ENCODE assay signal across 10 cellular contexts in genomic region chr2:171432206-171432968, GRCh38. TPM values are rescaled to one million over a fixed set of nuclear protein-coding genes. Genes with fewer than 3 reads are reported as not detected.
DNase-seq lines count a peak whose midpoint lies in the region; ATAC-seq and TF ChIP-seq lines count a peak whose summit lies in the region.
"Had no signal": no experiment of that assay in that cellular context is flagged by ENCODE, and none has a peak within 500 bp of the region (broad histone marks: within the 10 kb centered on the region; RNA-seq: fewer than 3 reads in every experiment).

No MANE protein-coding gene starts in this region.

- H3K4me3 Mint-ChIP-seq in brain: peak overlapping the region; percentile 88 to 94 (median 92)
- peak overlapping the region; percentile 87 to 95 (median 91) for H3K4me3 Mint-ChIP-seq in nephron

- no peaks in the 10 kb centered on the region for H3F3A ChIP-seq in Loucy (ENCODE audit: low read depth)

- peaks cover 6% of the 10 kb centered on the region for H3K27me3 Mint-ChIP-seq in brain
- H3K27me3 Mint-ChIP-seq in nephron (ENCODE audit: low read depth): no peaks in the 10 kb centered on the region

- H3K36me3 Mint-ChIP-seq in brain (peaks cover 50% of the 10 kb centered on the region), nephron (ENCODE audit: low read depth) (peaks cover 24% of the 10 kb centered on the region)

- H3K27ac Mint-ChIP-seq in brain (peak overlapping the region in 4 of 5 experiments; percentile 82 to 95 (median 91)), nephron (peak overlapping the region; percentile 92 to 95 (median 95))

- peak overlapping the region; percentile 91 for H3K4me3 ChIP-seq in Loucy (ENCODE audit: low read length, poor library complexity, severe bottlenecking)
- no peak overlapping the region for H3K4me3 ChIP-seq in lower lobe of right lung

- H3K79me2 ChIP-seq in Loucy (ENCODE audit: insufficient read depth, low read length): peaks cover 42% of the 10 kb centered on the region

- ATAC-seq in HG02588 (IDR thresholded peaks at IDR 0.05; ENCODE audit: unreplicated experiment) (no peak), lower lobe of right lung (no peak), HG02852 (IDR thresholded peaks at IDR 0.05; ENCODE audit: unreplicated experiment) (no peak)

- CTCF ChIA-PET in GM10248 (lab: Yijun Ruan, JAX): interaction anchor here (1.0 to 6.1 kb wide), 9 partner anchors 13 to 459 kb away, joined by 3 to 73 read pairs (median 5); no protein-coding TSS in a partner anchor

- DNase-seq in EH (ENCODE audit: low read depth) (peak; percentile 6), GM10248 (ENCODE audit: extremely low spot score) (no peak), lower lobe of right lung (no peak)
- DNase-seq: activated CD4-positive, alpha-beta T cell treated with anti-CD3 and anti-CD28 coated beads for 1 hour; cortex of kidney had no signal

- H4K20me1 ChIP-seq in Loucy (ENCODE audit: insufficient read depth, low read length, poor library complexity, severe bottlenecking): no peaks in the 10 kb centered on the region

- H3K4me1 Mint-ChIP-seq in brain (peaks cover 43% of the 10 kb centered on the region), nephron (peaks cover 35% of the 10 kb centered on the region)

- peak overlapping the region; percentile 91 for H3K9ac ChIP-seq in Loucy (ENCODE audit: low read depth, low read length, poor library complexity, severe bottlenecking)

- POLR2A ChIA-PET in GM10248 (lab: Yijun Ruan, JAX): interaction anchor here (0.6 to 2.0 kb wide), 2 partner anchors 13 to 454 kb away, joined by 3 to 6 read pairs; no protein-coding TSS in a partner anchor

- no peaks in the 10 kb centered on the region for H3K9me2 ChIP-seq in Loucy (replicated peaks; ENCODE audit: low read depth, low read length)

- H3K4me2 ChIP-seq in Loucy (ENCODE audit: low read depth, low read length, poor library complexity, severe bottlenecking): peak overlapping the region; percentile 82

- H2AFZ ChIP-seq in Loucy (ENCODE audit: low read length): no peak overlapping the region

- H3K27me3 ChIP-seq in Loucy (ENCODE audit: insufficient read depth, low read length, poor library complexity, severe bottlenecking) (no peaks in the 10 kb centered on the region), lower lobe of right lung (ENCODE audit: low read depth) (no peaks in the 10 kb centered on the region)

- intact Hi-C loops in lower lobe of right lung (cut with DNase I): no loop called here

- H3K9me3 Mint-ChIP-seq in brain (peaks cover 7 to 23% (median 16%) of the 10 kb centered on the region in 5 experiments), nephron (peaks cover 4% of the 10 kb centered on the region)

- H3K36me3 ChIP-seq in Loucy (ENCODE audit: insufficient read depth, low read length) (no peaks in the 10 kb centered on the region; the same call in 1 of the 2 replicates), lower lobe of right lung (peaks cover 6% of the 10 kb centered on the region)

- no peak overlapping the region for H3K27ac ChIP-seq in lower lobe of right lung

- H3K4me1 ChIP-seq in Loucy (ENCODE audit: insufficient read depth, low read length, poor library complexity, severe bottlenecking): peaks cover 27% of the 10 kb centered on the region
- peaks cover 9% of the 10 kb centered on the region for H3K4me1 ChIP-seq in lower lobe of right lung

- H3K9me3 ChIP-seq in Loucy (ENCODE audit: insufficient read depth, low read depth, low read length) (peaks cover 15% of the 10 kb centered on the region), lower lobe of right lung (no peaks in the 10 kb centered on the region)

- TF ChIP-seq CTCF in Loucy (conservative IDR thresholded peaks at IDR 0.05; ENCODE audit: low read length) (no peak), brain (conservative IDR thresholded peaks at IDR 0.05) (no peak), nephron (IDR thresholded peaks at IDR 0.05; ENCODE audit: unreplicated experiment in 3 of 3) (no peak), GM10248 (IDR thresholded peaks at IDR 0.05; ENCODE audit: control extremely low read depth, extremely low read depth, low read depth, missing control alignments) (no peak), lower lobe of right lung (IDR thresholded peaks at IDR 0.05) (no peak)

RNA-seq across cellular contexts. Expression of gene METTL8, which starts 1.4 kb away (rescaled TPM):
- 3.7 TPM for polyA plus RNA-seq in brain (ENCODE audit: insufficient read depth, low read depth, low replicate concordance)
- 12.9 TPM for total RNA-seq in lower lobe of right lung

RNA-seq across cellular contexts. Expression of gene DCAF17, which starts 1.6 kb away (rescaled TPM):
- polyA plus RNA-seq in brain (ENCODE audit: insufficient read depth, low read depth, low replicate concordance): 3.5 TPM
- total RNA-seq in lower lobe of right lung: 15.6 TPM
